Comparison of ENCODE assay signal across 13 cellular contexts in the genomic region with DNA sequence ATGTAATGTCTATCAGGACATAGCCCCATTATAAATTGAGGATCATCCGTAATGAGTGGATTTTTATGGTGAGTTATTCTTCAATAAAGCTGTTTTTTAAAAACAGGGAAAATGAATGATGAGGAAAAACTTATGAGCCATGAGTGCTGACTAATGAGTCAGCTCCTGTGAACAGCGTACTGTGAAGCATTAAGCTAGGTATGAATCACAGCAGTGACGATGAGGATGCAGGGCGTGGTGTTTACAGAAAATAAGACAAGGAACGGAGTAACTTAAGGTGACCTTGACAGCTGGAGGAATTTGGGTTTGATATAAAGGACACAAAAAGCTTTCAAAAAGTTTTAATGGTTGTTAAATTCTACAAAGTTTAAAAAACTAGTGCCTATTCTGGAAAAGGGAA.
DNase-seq lines count a peak whose midpoint lies in the region; FAIRE-seq and TF ChIP-seq lines count a peak whose summit lies in the region.
"Had no signal": no experiment of that assay in that cellular context is flagged by ENCODE, and none has a peak within 500 bp of the region (broad histone marks: within the 10 kb centered on the region; RNA-seq: fewer than 3 reads in every experiment).

No MANE protein-coding gene starts in this region.

- WGBS in esophagus muscularis mucosa, result 55% methylated on average over 5 of the region's 5 CpGs

- peak overlapping the region; percentile 63 for H3K27ac Mint-ChIP-seq in HFFc6
- H3K27ac Mint-ChIP-seq: activated CD4-positive, alpha-beta memory T cell treated with anti-CD3 and anti-CD28 coated beads for 36 hours; activated naive CD8-positive, alpha-beta T cell; endodermal cell had no signal

- no peak for TF ChIP-seq CTCF in HFFc6 (IDR thresholded peaks at IDR 0.05)
- no peak for TF ChIP-seq CTCF in foreskin fibroblast (IDR thresholded peaks at IDR 0.05; ENCODE audit: low read depth, low read length)
- no peak for TF ChIP-seq CTCF in esophagus muscularis mucosa (IDR thresholded peaks at IDR 0.05)

- no peaks in the 10 kb centered on the region for H3K36me3 ChIP-seq in adipocyte (ENCODE audit: control insufficient read depth, insufficient read depth, low read length, severe bottlenecking)
- H3K36me3 ChIP-seq in esophagus muscularis mucosa, result no peaks in the 10 kb centered on the region
- H3K36me3 ChIP-seq: SJCRH30 had no signal

- TF ChIP-seq EP300 in esophagus muscularis mucosa (IDR thresholded peaks at IDR 0.05), result no peak

- H3K4me3 ChIP-seq in adipocyte (ENCODE audit: low read length), result no peak overlapping the region
- no peak overlapping the region for H3K4me3 ChIP-seq in foreskin fibroblast (ENCODE audit: low read depth in 1 of 2, low read length in 2 of 2)
- no peak overlapping the region for H3K4me3 ChIP-seq in esophagus muscularis mucosa
- H3K4me3 ChIP-seq: SJCRH30 had no signal

- no peaks in the 10 kb centered on the region for H3K27me3 ChIP-seq in adipocyte (replicated peaks; ENCODE audit: control insufficient read depth, insufficient read depth, low read length)
- peaks cover 0 to 7% (median 0%) of the 10 kb centered on the region in 4 donors for H3K27me3 ChIP-seq in esophagus muscularis mucosa
- H3K27me3 ChIP-seq: SJCRH30 had no signal

- H3K9me3 ChIP-seq in adipocyte (ENCODE audit: control insufficient read depth, low read length), result no peaks in the 10 kb centered on the region
- no peaks in the 10 kb centered on the region for H3K9me3 ChIP-seq in esophagus muscularis mucosa
- H3K9me3 ChIP-seq: SJCRH30 had no signal

- H3K9me3 Mint-ChIP-seq in HFFc6, result no peaks in the 10 kb centered on the region
- H3K9me3 Mint-ChIP-seq: activated CD4-positive, alpha-beta memory T cell treated with anti-CD3 and anti-CD28 coated beads for 36 hours; endodermal cell had no signal

- H3K27ac ChIP-seq in esophagus muscularis mucosa (replicated peaks in 1 of 4), result no peak overlapping the region
- H3K27ac ChIP-seq: SJCRH30 had no signal

- intact Hi-C loops in esophagus muscularis mucosa (cut with DNase I), result no loop called here

- no peak for FAIRE-seq in urothelium cell line (lab: Jason Lieb, UNC)

- peak overlapping the region; percentile 19 for H3K9ac ChIP-seq in adipocyte (ENCODE audit: low read length)

- peak; percentile 83 for DNase-seq in HFFc6
- DNase-seq in adipocyte (ENCODE audit: low read depth), result peak; percentile 87
- DNase-seq in foreskin fibroblast, result peak; percentile 90 to 95
- peak; percentile 78 for DNase-seq in urothelium cell line (ENCODE audit: low spot score)
- no peak for DNase-seq in HuH-7.5 (ENCODE audit: low spot score)
- no peak for DNase-seq in activated gamma-delta T cell (lab: John Stamatoyannopoulos, UW)
- DNase-seq in esophagus muscularis mucosa (ENCODE audit: extremely low spot score), result no peak
- DNase-seq: activated CD4-positive, alpha-beta memory T cell treated with anti-CD3 and anti-CD28 coated beads for 36 hours; endodermal cell; left ventricle myocardium superior; NCI-H2081 treated with DMSO at 0.1 percent for 48 hours; SJCRH30 had no signal

- peaks cover 45% of the 10 kb centered on the region for H3K4me1 Mint-ChIP-seq in HFFc6 (ENCODE audit: low read depth)
- H3K4me1 Mint-ChIP-seq: endodermal cell had no signal

- H3K4me1 ChIP-seq in adipocyte (ENCODE audit: control insufficient read depth, insufficient read depth, low read length), result peaks cover 40% of the 10 kb centered on the region
- H3K4me1 ChIP-seq in esophagus muscularis mucosa, result no peaks in the 10 kb centered on the region
- H3K4me1 ChIP-seq: SJCRH30 had no signal

- TF ChIP-seq POLR2A in esophagus muscularis mucosa (IDR thresholded peaks at IDR 0.05; ENCODE audit: low read depth), result no peak

- H3K27me3 Mint-ChIP-seq in HFFc6 (ENCODE audit: insufficient read depth), result no peaks in the 10 kb centered on the region; the same call in 1 of the 2 replicates

- no peaks in the 10 kb centered on the region for H3K36me3 Mint-ChIP-seq in HFFc6 (ENCODE audit: low read depth)
- H3K36me3 Mint-ChIP-seq: activated CD4-positive, alpha-beta memory T cell treated with anti-CD3 and anti-CD28 coated beads for 36 hours; activated naive CD8-positive, alpha-beta T cell had no signal

- peak overlapping the region; percentile 38 for H3K4me3 Mint-ChIP-seq in HFFc6
- H3K4me3 Mint-ChIP-seq: activated CD4-positive, alpha-beta memory T cell treated with anti-CD3 and anti-CD28 coated beads for 36 hours; activated naive CD8-positive, alpha-beta T cell; endodermal cell had no signal

Comparison
In these comparisons a context has a peak if more than half of its experiments do, and no peak if none do; other contexts are left out.
1. DNase-seq: peak in HFFc6 (single experiment), adipocyte (single experiment), foreskin fibroblast (2 of 2) and urothelium cell line (single experiment); none in HuH-7.5 (single experiment), activated gamma-delta T cell (single experiment) and esophagus muscularis mucosa (single experiment).